ENCODE assay signal across 25 cellular contexts in the genomic region with DNA sequence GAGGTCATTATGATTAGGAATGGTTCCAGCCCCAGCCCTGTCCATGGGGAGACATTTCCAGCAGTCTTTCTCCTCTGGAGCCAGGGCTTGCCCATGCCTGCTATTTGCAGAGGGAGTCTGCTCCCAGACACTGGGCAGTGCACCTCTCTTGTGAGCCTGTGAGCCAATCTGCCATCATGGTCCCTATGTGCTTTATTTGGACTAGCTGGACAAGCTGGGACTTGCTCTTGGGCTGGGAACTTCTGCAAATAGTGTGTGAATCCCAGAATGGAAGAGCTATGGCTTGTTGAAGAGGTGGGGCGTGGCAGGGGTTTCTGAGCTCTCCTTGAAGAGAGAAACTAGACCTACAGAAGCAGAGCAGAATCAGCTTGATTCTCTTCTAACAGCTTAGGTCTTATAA. TPM values are rescaled to one million over a fixed set of nuclear protein-coding genes. Genes with fewer than 3 reads are reported as not detected.
"Had no signal": no experiment of that assay in that cellular context is flagged by ENCODE, and none has a peak within 500 bp of the region (broad histone marks: within the 10 kb centered on the region; RNA-seq: fewer than 3 reads in every experiment).

No MANE protein-coding gene starts in this region.

- H3K4me1 Mint-ChIP-seq: activated CD4-positive, alpha-beta memory T cell treated with anti-CD3 and anti-CD28 coated beads, Interleukin-2, amount 10 ng/mL, durations not matched to agents 7 days and 5 days; activated naive CD8-positive, alpha-beta T cell treated with anti-CD3 and anti-CD28 coated beads for 36 hours; central memory CD8-positive, alpha-beta T cell; naive thymus-derived CD8-positive, alpha-beta T cell; stimulated activated naive B cell treated with anti-CD40 and anti-IgM and Interleukin-4, amounts not matched to agents 10 μg/mL and 1 μg/mL and 100 μg/mL, for 72 hours; WTC11 had no signal

- H3K4me3 ChIP-seq: body of pancreas, coronary artery, transverse colon, vagina had no signal

- DNase-seq: activated CD4-positive, alpha-beta memory T cell treated with anti-CD3 and anti-CD28 coated beads, Interleukin-2, amount 10 ng/mL, durations not matched to agents 7 days and 5 days; activated CD4-positive, alpha-beta T cell treated with anti-CD3 and anti-CD28 coated beads for 4 hours; activated effector memory CD4-positive, alpha-beta T cell treated with Interleukin-2 at 50 U/mL for 16 hours; activated naive CD8-positive, alpha-beta T cell treated with anti-CD3 and anti-CD28 coated beads for 36 hours; activated T-cell treated with anti-CD3 and anti-CD28 coated beads, Interleukin-2, amount 50 U/mL, for 24 hours; amygdala; body of pancreas; effector CD4-positive, alpha-beta T cell; foreskin melanocyte; kidney glomerular epithelial cell; left ventricle myocardium superior; mesenchymal stem cell; naive thymus-derived CD8-positive, alpha-beta T cell; posterior cingulate gyrus; retina; stimulated activated CD4-positive, alpha-beta T cell treated with anti-CD3 and anti-CD28 coated beads, Interleukin-15, amount 100 ng/mL, for 24 hours; stimulated activated CD4-positive, alpha-beta T cell treated with anti-CD3 and anti-CD28 coated beads, Interleukin-4, amount 100 ng/mL, for 1 hour; stimulated activated naive B cell treated with anti-CD40 and anti-IgM and Interleukin-4, amounts not matched to agents 10 μg/mL and 1 μg/mL and 100 μg/mL, for 72 hours; substantia nigra; transverse colon had no signal

- FAIRE-seq: TTC549 had no signal

- H3K27me3 Mint-ChIP-seq: stimulated activated naive B cell treated with anti-CD40 and anti-IgM and Interleukin-4, amounts not matched to agents 10 μg/mL and 1 μg/mL and 100 μg/mL, for 72 hours had no signal

- H3K4me3 Mint-ChIP-seq: activated CD4-positive, alpha-beta memory T cell treated with anti-CD3 and anti-CD28 coated beads, Interleukin-2, amount 10 ng/mL, durations not matched to agents 7 days and 5 days; activated naive CD8-positive, alpha-beta T cell treated with anti-CD3 and anti-CD28 coated beads for 36 hours; activated T-cell treated with anti-CD3 and anti-CD28 coated beads, Interleukin-2, amount 50 U/mL, for 24 hours; central memory CD8-positive, alpha-beta T cell; naive thymus-derived CD8-positive, alpha-beta T cell; stimulated activated naive B cell treated with anti-CD40 and anti-IgM and Interleukin-4, amounts not matched to agents 10 μg/mL and 1 μg/mL and 100 μg/mL, for 72 hours; WTC11 had no signal

- H3K4me1 ChIP-seq: body of pancreas, transverse colon had no signal

- H3K36me3 Mint-ChIP-seq: activated naive CD8-positive, alpha-beta T cell treated with anti-CD3 and anti-CD28 coated beads for 36 hours; naive thymus-derived CD8-positive, alpha-beta T cell; stimulated activated naive B cell treated with anti-CD40 and anti-IgM and Interleukin-4, amounts not matched to agents 10 μg/mL and 1 μg/mL and 100 μg/mL, for 72 hours; WTC11 had no signal

- H3K9me3 ChIP-seq: body of pancreas, transverse colon, vagina had no signal

- H3K9me3 Mint-ChIP-seq: activated CD4-positive, alpha-beta memory T cell treated with anti-CD3 and anti-CD28 coated beads, Interleukin-2, amount 10 ng/mL, durations not matched to agents 7 days and 5 days; activated naive CD8-positive, alpha-beta T cell treated with anti-CD3 and anti-CD28 coated beads for 36 hours; activated T-cell treated with anti-CD3 and anti-CD28 coated beads, Interleukin-2, amount 50 U/mL, for 24 hours; naive thymus-derived CD8-positive, alpha-beta T cell; WTC11 had no signal

- H3K36me3 ChIP-seq: transverse colon, vagina had no signal

- ATAC-seq: body of pancreas; left ventricle myocardium superior; naive thymus-derived CD8-positive, alpha-beta T cell; stimulated activated naive B cell treated with anti-CD40 and anti-IgM and Interleukin-4, amounts not matched to agents 10 μg/mL and 1 μg/mL and 100 μg/mL, for 72 hours; WTC11 had no signal

- H3K27me3 ChIP-seq: body of pancreas, transverse colon, vagina had no signal

- H3K27ac ChIP-seq: body of pancreas, coronary artery, transverse colon, vagina had no signal

- H3K27ac Mint-ChIP-seq: activated CD4-positive, alpha-beta memory T cell treated with anti-CD3 and anti-CD28 coated beads, Interleukin-2, amount 10 ng/mL, durations not matched to agents 7 days and 5 days; activated naive CD8-positive, alpha-beta T cell treated with anti-CD3 and anti-CD28 coated beads for 36 hours; activated T-cell treated with anti-CD3 and anti-CD28 coated beads, Interleukin-2, amount 50 U/mL, for 24 hours; naive thymus-derived CD8-positive, alpha-beta T cell; stimulated activated naive B cell treated with anti-CD40 and anti-IgM and Interleukin-4, amounts not matched to agents 10 μg/mL and 1 μg/mL and 100 μg/mL, for 72 hours; WTC11 had no signal

RNA-seq across cellular contexts. Expression of a gene that starts 53.7 kb away (rescaled TPM):
- total RNA-seq: activated CD4-positive, alpha-beta memory T cell treated with anti-CD3 and anti-CD28 coated beads, Interleukin-2, amount 10 ng/mL, durations not matched to agents 7 days and 5 days; activated naive CD8-positive, alpha-beta T cell treated with anti-CD3 and anti-CD28 coated beads for 36 hours; naive thymus-derived CD8-positive, alpha-beta T cell; WTC11 had no signal
- polyA plus RNA-seq: naive thymus-derived CD8-positive, alpha-beta T cell had no signal
